In the genomic region with DNA sequence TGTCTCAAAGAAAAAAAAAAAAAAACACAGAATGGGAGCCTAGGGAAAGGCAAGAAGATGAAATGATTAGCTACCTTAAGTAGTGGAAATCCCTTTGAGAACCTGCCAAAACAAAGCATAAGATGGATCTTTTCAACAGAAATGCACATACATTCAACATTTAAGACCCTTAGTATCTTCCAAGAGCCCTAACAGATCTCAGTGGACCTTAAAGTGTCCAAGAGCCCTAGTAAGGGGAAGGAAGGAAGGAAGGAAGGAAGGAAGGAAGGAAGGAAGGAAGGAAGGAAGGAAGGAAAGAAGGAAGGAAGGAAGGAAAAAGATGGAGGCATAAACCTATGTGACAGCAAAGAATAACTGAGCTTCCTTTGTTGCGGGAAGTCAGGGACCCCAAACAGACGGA, we compare ENCODE assay signal across 7 cellular contexts. TPM values are rescaled to one million over a fixed set of nuclear protein-coding genes. Genes with fewer than 3 reads are reported as not detected.
"Had no signal": no experiment of that assay in that cellular context is flagged by ENCODE, and none has a peak within 500 bp of the region (broad histone marks: within the 10 kb centered on the region; RNA-seq: fewer than 3 reads in every experiment).

No MANE protein-coding gene starts in this region.

- DNase-seq: GM23248, HCEC 1CT, HFFc6, KBM-7 had no signal

- H3K27ac Mint-ChIP-seq: HFFc6, IgD-negative memory B cell had no signal

- H3K4me3 ChIP-seq: GM23248 had no signal

- ATAC-seq: HepG2 had no signal

- H2AFZ ChIP-seq: GM23248 had no signal

- H3K4me3 Mint-ChIP-seq: HFFc6 had no signal

- H3K27ac ChIP-seq: GM23248, HL-60 had no signal

- H3K4me1 Mint-ChIP-seq: IgD-negative memory B cell had no signal

- H3K36me3 Mint-ChIP-seq: IgD-negative memory B cell had no signal

- H3K9ac ChIP-seq: GM23248 had no signal

RNA-seq across cellular contexts. Expression of gene MACROH2A2, which starts 11.6 kb away (rescaled TPM):
- polyA plus RNA-seq: IgD-negative memory B cell had no signal
